Comparison of ENCODE assay signal across 1 cellular context in the genomic region with DNA sequence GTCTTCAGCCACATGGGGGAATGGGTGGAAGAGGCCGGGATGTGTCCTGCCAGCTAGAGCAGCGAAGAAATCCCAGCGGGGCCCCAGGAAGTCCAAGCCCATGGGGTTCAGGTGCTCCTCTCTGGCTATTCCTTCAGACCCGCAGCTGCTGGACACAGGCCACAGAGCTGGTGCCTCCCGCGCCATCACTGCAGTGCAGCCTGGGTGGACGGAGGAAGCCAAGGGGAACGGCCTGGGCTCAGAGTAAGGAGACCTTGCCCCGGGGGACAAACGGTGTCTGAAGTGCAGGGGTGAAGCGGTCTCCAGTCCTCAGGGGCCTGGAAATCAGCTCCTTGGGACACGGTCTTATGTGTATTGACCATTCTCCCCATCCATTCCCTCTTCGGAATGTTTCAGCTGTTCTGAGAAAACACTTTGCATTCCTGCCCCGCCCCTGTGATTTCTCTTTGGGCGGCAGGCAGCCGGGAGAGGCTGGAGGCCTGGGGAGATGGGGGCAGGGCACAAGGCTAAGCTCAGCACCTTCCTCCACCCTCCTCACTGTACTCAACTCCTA.
TF ChIP-seq lines count a peak whose summit lies in the region.

No MANE protein-coding gene starts in this region.

TF ChIP-seq in SK-N-SH treated with all-trans-retinoic acid at 6 μM for 48 hours, 23 proteins besides CTCF, POLR2A, EP300 and RAD21 (continued from another document):
- TF ChIP-seq, protein P1, sequence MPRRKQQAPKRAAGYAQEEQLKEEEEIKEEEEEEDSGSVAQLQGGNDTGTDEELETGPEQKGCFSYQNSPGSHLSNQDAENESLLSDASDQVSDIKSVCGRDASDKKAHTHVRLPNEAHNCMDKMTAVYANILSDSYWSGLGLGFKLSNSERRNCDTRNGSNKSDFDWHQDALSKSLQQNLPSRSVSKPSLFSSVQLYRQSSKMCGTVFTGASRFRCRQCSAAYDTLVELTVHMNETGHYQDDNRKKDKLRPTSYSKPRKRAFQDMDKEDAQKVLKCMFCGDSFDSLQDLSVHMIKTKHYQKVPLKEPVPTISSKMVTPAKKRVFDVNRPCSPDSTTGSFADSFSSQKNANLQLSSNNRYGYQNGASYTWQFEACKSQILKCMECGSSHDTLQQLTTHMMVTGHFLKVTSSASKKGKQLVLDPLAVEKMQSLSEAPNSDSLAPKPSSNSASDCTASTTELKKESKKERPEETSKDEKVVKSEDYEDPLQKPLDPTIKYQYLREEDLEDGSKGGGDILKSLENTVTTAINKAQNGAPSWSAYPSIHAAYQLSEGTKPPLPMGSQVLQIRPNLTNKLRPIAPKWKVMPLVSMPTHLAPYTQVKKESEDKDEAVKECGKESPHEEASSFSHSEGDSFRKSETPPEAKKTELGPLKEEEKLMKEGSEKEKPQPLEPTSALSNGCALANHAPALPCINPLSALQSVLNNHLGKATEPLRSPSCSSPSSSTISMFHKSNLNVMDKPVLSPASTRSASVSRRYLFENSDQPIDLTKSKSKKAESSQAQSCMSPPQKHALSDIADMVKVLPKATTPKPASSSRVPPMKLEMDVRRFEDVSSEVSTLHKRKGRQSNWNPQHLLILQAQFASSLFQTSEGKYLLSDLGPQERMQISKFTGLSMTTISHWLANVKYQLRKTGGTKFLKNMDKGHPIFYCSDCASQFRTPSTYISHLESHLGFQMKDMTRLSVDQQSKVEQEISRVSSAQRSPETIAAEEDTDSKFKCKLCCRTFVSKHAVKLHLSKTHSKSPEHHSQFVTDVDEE (CRISPR knock-in tag; IDR thresholded peaks at IDR 0.05) = no peak
- TF ChIP-seq, protein P2, sequence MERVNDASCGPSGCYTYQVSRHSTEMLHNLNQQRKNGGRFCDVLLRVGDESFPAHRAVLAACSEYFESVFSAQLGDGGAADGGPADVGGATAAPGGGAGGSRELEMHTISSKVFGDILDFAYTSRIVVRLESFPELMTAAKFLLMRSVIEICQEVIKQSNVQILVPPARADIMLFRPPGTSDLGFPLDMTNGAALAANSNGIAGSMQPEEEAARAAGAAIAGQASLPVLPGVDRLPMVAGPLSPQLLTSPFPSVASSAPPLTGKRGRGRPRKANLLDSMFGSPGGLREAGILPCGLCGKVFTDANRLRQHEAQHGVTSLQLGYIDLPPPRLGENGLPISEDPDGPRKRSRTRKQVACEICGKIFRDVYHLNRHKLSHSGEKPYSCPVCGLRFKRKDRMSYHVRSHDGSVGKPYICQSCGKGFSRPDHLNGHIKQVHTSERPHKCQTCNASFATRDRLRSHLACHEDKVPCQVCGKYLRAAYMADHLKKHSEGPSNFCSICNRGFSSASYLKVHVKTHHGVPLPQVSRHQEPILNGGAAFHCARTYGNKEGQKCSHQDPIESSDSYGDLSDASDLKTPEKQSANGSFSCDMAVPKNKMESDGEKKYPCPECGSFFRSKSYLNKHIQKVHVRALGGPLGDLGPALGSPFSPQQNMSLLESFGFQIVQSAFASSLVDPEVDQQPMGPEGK (CRISPR knock-in tag; IDR thresholded peaks at IDR 0.05; ENCODE audit: borderline replicate concordance) = no peak
- TF ChIP-seq PPARA (CRISPR knock-in tag; IDR thresholded peaks at IDR 0.05; ENCODE audit: borderline replicate concordance) = no peak
- no peak for TF ChIP-seq CSDC2 (CRISPR knock-in tag; IDR thresholded peaks at IDR 0.05)
- no peak for TF ChIP-seq TOX (CRISPR knock-in tag; IDR thresholded peaks at IDR 0.05; ENCODE audit: borderline replicate concordance)
- TF ChIP-seq BACH2 (CRISPR knock-in tag; IDR thresholded peaks at IDR 0.05; ENCODE audit: borderline replicate concordance) = no peak
- TF ChIP-seq OSR1 (CRISPR knock-in tag; IDR thresholded peaks at IDR 0.05) = no peak
